8 cellular contexts compared by ENCODE assay signal in the genomic region with DNA sequence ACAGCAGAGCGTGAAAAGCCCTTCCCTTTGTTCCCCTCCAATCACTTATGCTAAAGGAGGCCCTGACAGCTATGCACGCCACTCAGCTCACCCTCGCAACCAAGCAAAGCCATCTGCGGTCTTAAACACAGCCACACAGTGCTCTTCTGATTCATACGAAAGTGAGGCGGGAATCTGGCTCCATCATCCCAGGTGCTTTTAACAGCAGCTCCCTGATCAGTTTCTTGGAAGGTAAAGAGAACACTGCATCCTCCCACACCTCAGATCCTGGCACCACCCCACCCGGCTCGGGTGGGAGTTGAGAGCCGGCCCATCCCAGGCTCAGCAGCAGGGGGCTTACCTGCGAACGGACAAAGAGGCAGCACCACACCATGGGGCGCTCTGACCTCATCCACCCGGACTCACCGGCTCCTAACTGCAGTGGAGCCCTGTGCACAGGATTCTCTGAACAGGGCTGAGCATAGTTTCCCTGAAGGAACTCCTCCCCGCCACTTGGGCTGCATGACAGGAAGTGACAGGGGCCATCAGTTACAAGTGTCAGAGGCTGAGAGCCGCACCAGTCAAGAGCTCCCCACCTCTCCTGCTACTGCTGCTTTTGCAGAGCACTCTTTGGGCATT.
DNase-seq lines count a peak whose midpoint lies in the region; ATAC-seq and TF ChIP-seq lines count a peak whose summit lies in the region.

No MANE protein-coding gene starts in this region.

- ATAC-seq in GM21786 (IDR thresholded peaks at IDR 0.05; ENCODE audit: unreplicated experiment) = peak; percentile 47

- peak; percentile 70 for DNase-seq in GDM1 (lab: John Stamatoyannopoulos, UW)
- peak; percentile 55 for DNase-seq in NCI-H146 treated with DMSO at 0.1 percent for 48 hours (lab: John Stamatoyannopoulos, UW; ENCODE audit: unreplicated experiment)
- DNase-seq in activated T-cell treated with anti-CD3 and anti-CD28 coated beads for 1 hour (ENCODE audit: low read depth) = peak; percentile 58
- DNase-seq in left kidney (ENCODE audit: low read depth, low spot score) = peak; percentile 59
- DNase-seq in stimulated activated CD8-positive, alpha-beta memory T cell treated with anti-CD3 and anti-CD28 coated beads, Interleukin-7, amount 100 ng/mL, for 4 hours (ENCODE audit: low read depth in 2 of 2) = peak; percentile 62 to 65
- no peak for DNase-seq in dedifferentiated amniotic fluid mesenchymal stem cell (ENCODE audit: extremely low spot score)
- no peak for DNase-seq in HFFc6

- no peak overlapping the region for H3K27ac Mint-ChIP-seq in HFFc6

- H3K9me3 Mint-ChIP-seq in HFFc6 = no peaks in the 10 kb centered on the region

- H3K27me3 Mint-ChIP-seq in HFFc6 (ENCODE audit: insufficient read depth) = peaks cover 16% of the 10 kb centered on the region; the same call in 1 of the 2 replicates

- H3K36me3 Mint-ChIP-seq in HFFc6 (ENCODE audit: low read depth) = no peaks in the 10 kb centered on the region

- H3K4me3 Mint-ChIP-seq in HFFc6 = no peak overlapping the region

- no peaks in the 10 kb centered on the region; the same call in 1 of the 2 replicates for H3K4me1 Mint-ChIP-seq in HFFc6 (ENCODE audit: low read depth)

- TF ChIP-seq CTCF in HFFc6 (IDR thresholded peaks at IDR 0.05) = no peak

Comparison
In these comparisons a context has a peak if more than half of its experiments do, and no peak if none do; other contexts are left out.
1. DNase-seq: peak in GDM1 (single experiment), NCI-H146 treated with DMSO at 0.1 percent for 48 hours (single experiment), activated T-cell treated with anti-CD3 and anti-CD28 coated beads for 1 hour (single experiment), left kidney (single experiment) and stimulated activated CD8-positive, alpha-beta memory T cell treated with anti-CD3 and anti-CD28 coated beads, Interleukin-7, amount 100 ng/mL, for 4 hours (2 of 2); none in dedifferentiated amniotic fluid mesenchymal stem cell (single experiment) and HFFc6 (single experiment).